17 cellular contexts compared by ENCODE assay signal in genomic region chr6:30806581-30807183, GRCh38.
DNase-seq lines count a peak whose midpoint lies in the region; ATAC-seq, FAIRE-seq and TF ChIP-seq lines count a peak whose summit lies in the region.
"Had no signal": no experiment of that assay in that cellular context is flagged by ENCODE, and none has a peak within 500 bp of the region (broad histone marks: within the 10 kb centered on the region; RNA-seq: fewer than 3 reads in every experiment).

No MANE protein-coding gene starts in this region.

- H2AFZ ChIP-seq in HepG2 (ENCODE audit: low read length), result no peak overlapping the region
- H2AFZ ChIP-seq in PC-9, result no peak overlapping the region

- H3K27me3 ChIP-seq in HepG2 (ENCODE audit: control insufficient read depth in 1 of 2, insufficient read depth in 2 of 2, low read length in 2 of 2) (no peaks in the 10 kb centered on the region), right lobe of liver (no peaks in the 10 kb centered on the region), PC-9 (ENCODE audit: insufficient read depth, low read depth) (no peaks in the 10 kb centered on the region)

- no peak overlapping the region for H3K4me3 ChIP-seq in HepG2 (replicated peaks in 1 of 3; ENCODE audit: insufficient read depth in 1 of 3, low read depth in 2 of 3, low read length in 3 of 3)
- H3K4me3 ChIP-seq in right lobe of liver, result no peak overlapping the region
- no peak overlapping the region for H3K4me3 ChIP-seq in PC-9
- H3K4me3 ChIP-seq: A549 had no signal

- no peak for FAIRE-seq in HepG2 (lab: Jason Lieb, UNC)
- FAIRE-seq: A549, H54 had no signal

- CTCF ChIA-PET in HepG2 (lab: Yijun Ruan, JAX; ENCODE audit: low intra/inter-chr PET ratio, low total read pairs) (no interaction called here), PC-9 (lab: Charles Lee) (no interaction called here)

- H4K20me1 ChIP-seq in HepG2 (ENCODE audit: insufficient read depth, low read length) (no peaks in the 10 kb centered on the region), PC-9 (ENCODE audit: insufficient read depth) (no peaks in the 10 kb centered on the region)

- H3K27ac ChIP-seq in HepG2 (ENCODE audit: extremely low read length, insufficient read depth, low read length) (no peak overlapping the region), right lobe of liver (no peak overlapping the region), PC-9 (no peak overlapping the region)
- H3K27ac ChIP-seq: A549, C4-2B had no signal

- 88% methylated on average over 14 of the region's 14 CpGs for WGBS in HepG2 (ENCODE audit: low lambda C conversion rate)
- WGBS in right lobe of liver (ENCODE audit: insufficient coverage, low coverage, low lambda C conversion rate, missing lambda C conversion rate), result 75% methylated on average over 10 of the region's 14 CpGs

- H3F3A ChIP-seq in PC-9 (ENCODE audit: insufficient read depth, low read depth), result peaks cover 41% of the 10 kb centered on the region

- H3K36me3 ChIP-seq in HepG2 (replicated peaks in 1 of 2; ENCODE audit: control insufficient read depth in 1 of 2, insufficient read depth in 2 of 2, low read length in 2 of 2) (no peaks in the 10 kb centered on the region), right lobe of liver (no peaks in the 10 kb centered on the region), PC-9 (ENCODE audit: low read depth) (no peaks in the 10 kb centered on the region)

- TSS peak; percentile 100 for BruUV-seq in HepG2 (replicated peaks; lab: Mats Ljungman, UMichigan)
- BruUV-seq in PC-9 (replicated peaks; lab: Mats Ljungman, UMichigan), result TSS peak; percentile 72

- intact Hi-C loops in HepG2 (cut with micrococcal nuclease; ENCODE audit: unreplicated experiment) (no loop called here), right lobe of liver (cut with DNase I) (no loop called here), PC-9 (cut with micrococcal nuclease; ENCODE audit: unreplicated experiment) (no loop called here), cardiac septum (cut with DNase I) (no loop called here)

- H3K4me1 ChIP-seq in HepG2 (ENCODE audit: insufficient read depth, low read length), result peaks cover 34% of the 10 kb centered on the region
- H3K4me1 ChIP-seq in right lobe of liver, result no peaks in the 10 kb centered on the region
- H3K4me1 ChIP-seq in PC-9 (replicated peaks; ENCODE audit: insufficient read depth), result peaks cover 28% of the 10 kb centered on the region

- no peak overlapping the region for H3K9ac ChIP-seq in HepG2 (ENCODE audit: insufficient read depth, low read depth, low read length)

- H3K4me2 ChIP-seq in HepG2 (ENCODE audit: low read depth, low read length) (no peak overlapping the region), PC-9 (no peak overlapping the region)
- H3K4me2 ChIP-seq: A549 had no signal

- TF ChIP-seq EP300 in HepG2 (IDR thresholded peaks at IDR 0.05; ENCODE audit: low read depth in 2 of 2, low read length in 2 of 2), result no peak
- no peak; the same call in 1 of the 2 replicates for TF ChIP-seq EP300 in HepG2 (CRISPR knock-in tag; IDR thresholded peaks at IDR 0.05; ENCODE audit: borderline replicate concordance)

- POLR2A ChIA-PET in HepG2 (lab: Yijun Ruan, JAX), result interaction anchor here (1.4 kb wide), 1 partner anchor 25 kb away, joined by 3 read pairs; no protein-coding TSS in a partner anchor
- POLR2A ChIA-PET in PC-9 (lab: Charles Lee; ENCODE audit: unreplicated experiment), result interaction anchor here (0.6 to 0.7 kb wide), 2 partner anchors 30 to 54 kb away, joined by 6 to 8 read pairs; no protein-coding TSS in a partner anchor

- H3K9me3 ChIP-seq in HepG2 (ENCODE audit: low read length) (no peaks in the 10 kb centered on the region), right lobe of liver (no peaks in the 10 kb centered on the region), PC-9 (ENCODE audit: insufficient read depth, low read depth) (no peaks in the 10 kb centered on the region)
- H3K9me3 ChIP-seq: A549 had no signal

- peak; percentile 42 to 68; a peak in 2 of 4 replicates for TF ChIP-seq POLR2A in HepG2 (IDR thresholded peaks at IDR 0.05; ENCODE audit: insufficient read depth in 1 of 2, low read depth in 2 of 2, low read length in 2 of 2)
- TF ChIP-seq POLR2A in right lobe of liver (IDR thresholded peaks at IDR 0.05), result no peak

- no peak for TF ChIP-seq CTCF in HepG2 (CRISPR knock-in tag; IDR thresholded peaks at IDR 0.05)
- TF ChIP-seq CTCF in right lobe of liver (IDR thresholded peaks at IDR 0.05), result no peak
- no peak for TF ChIP-seq CTCF in PC-9 (conservative IDR thresholded peaks at IDR 0.05)

- H3K79me2 ChIP-seq in HepG2 (ENCODE audit: insufficient read depth, low read length) (no peaks in the 10 kb centered on the region), PC-9 (ENCODE audit: low read depth) (no peaks in the 10 kb centered on the region)

- H3K9me2 ChIP-seq in PC-9 (ENCODE audit: insufficient read depth), result no peaks in the 10 kb centered on the region

- DNase-seq in HepG2 (ENCODE audit: low spot score), result no peak
- DNase-seq in right lobe of liver, result no peak
- peak in 1 of 2 experiments; percentile 64 for DNase-seq in PC-9
- peak; percentile 48 for DNase-seq in cerebellar cortex (ENCODE audit: low spot score)
- DNase-seq in cardiac septum (ENCODE audit: low spot score), result no peak
- no peak for DNase-seq in G401 (ENCODE audit: low spot score)
- DNase-seq: EL, IMR-90, NCI-H1105 treated with DMSO at 0.1 percent for 48 hours, NCI-H187, NCI-H226, NCI-H524 treated with DMSO at 0.1 percent for 48 hours, RPMI8226 had no signal

- ATAC-seq in HepG2 (peak; percentile 18; the same call in 1 of the 3 replicates), right lobe of liver (no peak), SK-N-SH treated with all-trans-retinoic acid at 6 μM for 48 hours (no peak)
- ATAC-seq: A549 had no signal

- TF ChIP-seq RAD21 in HepG2 (CRISPR knock-in tag; IDR thresholded peaks at IDR 0.05), result no peak

- in situ Hi-C loops in HepG2 (cut with HindIII; ENCODE audit: extremely low pct_ligation_motif_present, low pct_unique_long_range_greater_than_20kb) (no loop called here), G401 (cut with HindIII; ENCODE audit: low sequenced_read_pairs) (no loop called here)

TF ChIP-seq in HepG2, 621 proteins besides CTCF, POLR2A, EP300 and RAD21:
- peak; percentile 72 for TF ChIP-seq NFYB (CRISPR knock-in tag; IDR thresholded peaks at IDR 0.05)
- no peak for TF ChIP-seq HES4 (CRISPR knock-in tag; IDR thresholded peaks at IDR 0.05; ENCODE audit: borderline replicate concordance)
- TF ChIP-seq POLR2AphosphoS5 (IDR thresholded peaks at IDR 0.05; ENCODE audit: low read depth, low read length), result peak; percentile 24; the same call in 1 of the 2 replicates
- TF ChIP-seq ZFP36 (IDR thresholded peaks at IDR 0.05; ENCODE audit: borderline replicate concordance, low read depth, low read length, partially characterized antibody), result no peak
- TF ChIP-seq ZNF564 (CRISPR knock-in tag; IDR thresholded peaks at IDR 0.05), result no peak
- TF ChIP-seq ZBTB38 (CRISPR knock-in tag; IDR thresholded peaks at IDR 0.05), result 0 out of 2 replicates have a peak, but pooled peaks have one; percentile 16
- TF ChIP-seq HMG20A (CRISPR knock-in tag; IDR thresholded peaks at IDR 0.05; ENCODE audit: borderline replicate concordance), result no peak
- no peak for TF ChIP-seq HNRNPUL1 (IDR thresholded peaks at IDR 0.05; ENCODE audit: low read depth, low read length)
- no peak for TF ChIP-seq TOE1 (CRISPR knock-in tag; IDR thresholded peaks at IDR 0.05)
- peak; percentile 70 for TF ChIP-seq NFYC (CRISPR knock-in tag; IDR thresholded peaks at IDR 0.05)

TF ChIP-seq in SK-N-SH treated with all-trans-retinoic acid at 6 μM for 48 hours, 23 proteins besides CTCF, POLR2A, EP300 and RAD21:
- no peak for TF ChIP-seq ZC3H10 (CRISPR knock-in tag; IDR thresholded peaks at IDR 0.05)
